Comparison of ENCODE assay signal across 8 cellular contexts in genomic region chr14:68979021-68979721, GRCh38. TPM values are rescaled to one million over a fixed set of nuclear protein-coding genes. Genes with fewer than 3 reads are reported as not detected.
A peak's percentile ranks its signal among the peaks of the same experiment; 100 is the strongest.
DNase-seq lines count a peak whose midpoint lies in the region; ATAC-seq and TF ChIP-seq lines count a peak whose summit lies in the region.

TSS of gene ACTN1 (minus strand) at chr14:68979302. CDS start at chr14:68979056, 246 bp downstream.

- DNase-seq in Caco-2 (peak; percentile 96 to 97), NCI-H524 treated with DMSO at 0.1 percent for 48 hours (lab: John Stamatoyannopoulos, UW) (peak; percentile 96), coronary artery (ENCODE audit: low spot score) (peak; percentile 98), kidney glomerular epithelial cell (lab: John Stamatoyannopoulos, UW) (peak; percentile 89)
- DNase-seq in activated CD4-positive, alpha-beta T cell treated with anti-CD3 and anti-CD28 coated beads, Interleukin-2, amount 50 U/mL, for 1 hour = peak; percentile 58
- DNase-seq in stimulated activated CD4-positive, alpha-beta T cell treated with anti-CD3 and anti-CD28 coated beads, Interleukin-12 subunit alpha, Interleukin-12 subunit beta, amount 100 ng/mL, for 48 hours (ENCODE audit: low read depth in 2 of 3, low spot score in 1 of 3) = peak; percentile 47 to 75 (median 65)

- no peaks in the 10 kb centered on the region for H3K9me3 Mint-ChIP-seq in Caco-2 (ENCODE audit: unreplicated experiment)

- no peaks in the 10 kb centered on the region for H3K27me3 Mint-ChIP-seq in Caco-2 (ENCODE audit: insufficient read depth, unreplicated experiment)

- H3K4me3 ChIP-seq in Caco-2 (ENCODE audit: low read depth, low read length) = peak within 1 kb of the TSS; percentile 96
- H3K4me3 ChIP-seq in coronary artery = peak within 1 kb of the TSS; percentile 89

- peak within 1 kb of the TSS; percentile 98 for H3K4me3 Mint-ChIP-seq in Caco-2 (ENCODE audit: unreplicated experiment)

- H3K4me1 ChIP-seq in Caco-2 = peaks cover 33% of the 10 kb centered on the region

- intact Hi-C loops in Caco-2 (cut with micrococcal nuclease; ENCODE audit: unreplicated experiment) = loop anchor here (1.0 to 5.0 kb wide), 5 partner anchors 41 to 187 kb away; partner anchors contain the start of gene ZFP36L1

- peak within 1 kb of the TSS; percentile 84 for H3K27ac Mint-ChIP-seq in Caco-2 (ENCODE audit: unreplicated experiment)

- POLR2A ChIA-PET in Caco-2 (lab: Charles Lee) = interaction anchor here (0.5 to 1.6 kb wide), 2 partner anchors 55 to 419 kb away, joined by 4 to 6 read pairs; partner anchors contain the start of gene ERH

- H3K36me3 ChIP-seq in Caco-2 (ENCODE audit: control insufficient read depth, insufficient read depth, low read length) = no peaks in the 10 kb centered on the region; the same call in 1 of the 2 replicates

- ATAC-seq in HG03108 (IDR thresholded peaks at IDR 0.05; ENCODE audit: unreplicated experiment) (peak; percentile 45), GM19467 (IDR thresholded peaks at IDR 0.05; ENCODE audit: unreplicated experiment) (no peak)

- CTCF ChIA-PET in Caco-2 (lab: Charles Lee) = interaction anchor here (0.8 to 1.4 kb wide), 5 partner anchors 14 to 122 kb away, joined by 3 to 5 read pairs (median 5); no protein-coding TSS in a partner anchor

- BruUV-seq in Caco-2 (replicated peaks; lab: Mats Ljungman, UMichigan) = no TSS peak

- H3K27ac ChIP-seq in coronary artery = peak within 1 kb of the TSS; percentile 97 to 100

- H3K9me3 ChIP-seq in Caco-2 = no peaks in the 10 kb centered on the region

- TF ChIP-seq CTCF in Caco-2 (IDR thresholded peaks at IDR 0.05; ENCODE audit: insufficient read depth in 1 of 2, low read depth in 1 of 2, low read length in 1 of 2, severe bottlenecking in 1 of 2, unreplicated experiment in 1 of 2) (no peak), coronary artery (IDR thresholded peaks at IDR 0.05) (no peak)

- no peaks in the 10 kb centered on the region for H3K27me3 ChIP-seq in Caco-2 (replicated peaks; ENCODE audit: control insufficient read depth, insufficient read depth, low read length)

- peaks cover 38% of the 10 kb centered on the region for H3K4me1 Mint-ChIP-seq in Caco-2 (ENCODE audit: low read depth, unreplicated experiment)

- peaks cover 22% of the 10 kb centered on the region for H3K36me3 Mint-ChIP-seq in Caco-2 (ENCODE audit: insufficient read depth, unreplicated experiment)

RNA-seq across cellular contexts. Expression of gene ACTN1, which starts in this region (rescaled TPM):
- 170 and 181 TPM in 2 replicates for total RNA-seq in Caco-2 (2022)
